1 cellular context compared by ENCODE assay signal in genomic region chr11:45233804-45234170, GRCh38.
TF ChIP-seq lines count a peak whose summit lies in the region.

No MANE protein-coding gene starts in this region.

TF ChIP-seq in SK-N-SH, 30 proteins besides CTCF, POLR2A, EP300 and RAD21 (continued from another document):
- TF ChIP-seq FOXJ3 (CRISPR knock-in tag; IDR thresholded peaks at IDR 0.05), result no peak
- no peak for TF ChIP-seq FOXM1 (IDR thresholded peaks at IDR 0.05; ENCODE audit: low read depth)
- no peak for TF ChIP-seq FOSL2 (IDR thresholded peaks at IDR 0.05; ENCODE audit: borderline replicate concordance, low read depth)
- no peak for TF ChIP-seq EZH2phosphoT487 (IDR thresholded peaks at IDR 0.05; ENCODE audit: borderline replicate concordance, low read depth)
- TF ChIP-seq POLR2AphosphoS5 (IDR thresholded peaks at IDR 0.05; ENCODE audit: low read depth, low read length), result no peak
- no peak for TF ChIP-seq SIN3A (IDR thresholded peaks at IDR 0.05; ENCODE audit: borderline replicate concordance, low read depth, low read length)
- TF ChIP-seq GATA2 (CRISPR knock-in tag; IDR thresholded peaks at IDR 0.05), result no peak
- no peak for TF ChIP-seq ELF1 (IDR thresholded peaks at IDR 0.05)
- TF ChIP-seq RXRA (IDR thresholded peaks at IDR 0.05; ENCODE audit: borderline replicate concordance, low read depth), result no peak
- TF ChIP-seq RFX5 (IDR thresholded peaks at IDR 0.05; ENCODE audit: low read length), result no peak
- TF ChIP-seq, protein P1, sequence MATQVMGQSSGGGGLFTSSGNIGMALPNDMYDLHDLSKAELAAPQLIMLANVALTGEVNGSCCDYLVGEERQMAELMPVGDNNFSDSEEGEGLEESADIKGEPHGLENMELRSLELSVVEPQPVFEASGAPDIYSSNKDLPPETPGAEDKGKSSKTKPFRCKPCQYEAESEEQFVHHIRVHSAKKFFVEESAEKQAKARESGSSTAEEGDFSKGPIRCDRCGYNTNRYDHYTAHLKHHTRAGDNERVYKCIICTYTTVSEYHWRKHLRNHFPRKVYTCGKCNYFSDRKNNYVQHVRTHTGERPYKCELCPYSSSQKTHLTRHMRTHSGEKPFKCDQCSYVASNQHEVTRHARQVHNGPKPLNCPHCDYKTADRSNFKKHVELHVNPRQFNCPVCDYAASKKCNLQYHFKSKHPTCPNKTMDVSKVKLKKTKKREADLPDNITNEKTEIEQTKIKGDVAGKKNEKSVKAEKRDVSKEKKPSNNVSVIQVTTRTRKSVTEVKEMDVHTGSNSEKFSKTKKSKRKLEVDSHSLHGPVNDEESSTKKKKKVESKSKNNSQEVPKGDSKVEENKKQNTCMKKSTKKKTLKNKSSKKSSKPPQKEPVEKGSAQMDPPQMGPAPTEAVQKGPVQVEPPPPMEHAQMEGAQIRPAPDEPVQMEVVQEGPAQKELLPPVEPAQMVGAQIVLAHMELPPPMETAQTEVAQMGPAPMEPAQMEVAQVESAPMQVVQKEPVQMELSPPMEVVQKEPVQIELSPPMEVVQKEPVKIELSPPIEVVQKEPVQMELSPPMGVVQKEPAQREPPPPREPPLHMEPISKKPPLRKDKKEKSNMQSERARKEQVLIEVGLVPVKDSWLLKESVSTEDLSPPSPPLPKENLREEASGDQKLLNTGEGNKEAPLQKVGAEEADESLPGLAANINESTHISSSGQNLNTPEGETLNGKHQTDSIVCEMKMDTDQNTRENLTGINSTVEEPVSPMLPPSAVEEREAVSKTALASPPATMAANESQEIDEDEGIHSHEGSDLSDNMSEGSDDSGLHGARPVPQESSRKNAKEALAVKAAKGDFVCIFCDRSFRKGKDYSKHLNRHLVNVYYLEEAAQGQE (IDR thresholded peaks at IDR 0.05; ENCODE audit: low read depth, low read length), result no peak
- TF ChIP-seq TAF1 (IDR thresholded peaks at IDR 0.05; ENCODE audit: borderline replicate concordance, low read depth, low read length), result no peak
- TF ChIP-seq, protein P2, sequence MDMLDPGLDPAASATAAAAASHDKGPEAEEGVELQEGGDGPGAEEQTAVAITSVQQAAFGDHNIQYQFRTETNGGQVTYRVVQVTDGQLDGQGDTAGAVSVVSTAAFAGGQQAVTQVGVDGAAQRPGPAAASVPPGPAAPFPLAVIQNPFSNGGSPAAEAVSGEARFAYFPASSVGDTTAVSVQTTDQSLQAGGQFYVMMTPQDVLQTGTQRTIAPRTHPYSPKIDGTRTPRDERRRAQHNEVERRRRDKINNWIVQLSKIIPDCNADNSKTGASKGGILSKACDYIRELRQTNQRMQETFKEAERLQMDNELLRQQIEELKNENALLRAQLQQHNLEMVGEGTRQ (IDR thresholded peaks at IDR 0.05; ENCODE audit: borderline replicate concordance, low read depth, low read length), result no peak
- no peak for TF ChIP-seq MXI1 (IDR thresholded peaks at IDR 0.05; ENCODE audit: low read depth, low read length)
- TF ChIP-seq SMC3 (IDR thresholded peaks at IDR 0.05; ENCODE audit: low read depth, low read length), result no peak
- TF ChIP-seq TCF12 (IDR thresholded peaks at IDR 0.05), result no peak
